ENCODE assay signal across 9 cellular contexts in genomic region chr18:45920367-45920766, GRCh38. TPM values are rescaled to one million over a fixed set of nuclear protein-coding genes. Genes with fewer than 3 reads are reported as not detected.
DNase-seq lines count a peak whose midpoint lies in the region; ATAC-seq, FAIRE-seq and TF ChIP-seq lines count a peak whose summit lies in the region.
"Had no signal": no experiment of that assay in that cellular context is flagged by ENCODE, and none has a peak within 500 bp of the region (broad histone marks: within the 10 kb centered on the region; RNA-seq: fewer than 3 reads in every experiment).

No MANE protein-coding gene starts in this region.

- peak; percentile 86 for DNase-seq in LNCaP clone FGC (ENCODE audit: low read depth)
- peak in 38 of 56 donors; percentile 1 to 76 (median 12) for DNase-seq in amygdala (lab: John Stamatoyannopoulos, UW)
- DNase-seq in activated CD4-positive, alpha-beta memory T cell treated with anti-CD3 and anti-CD28 coated beads, Interleukin-2, amount 10 ng/mL, durations not matched to agents 7 days and 5 days = no peak
- DNase-seq in activated CD4-positive, alpha-beta T cell treated with anti-CD3 and anti-CD28 coated beads, Interleukin-2, amount 50 U/mL, for 1 hour = no peak

- H3K4me3 ChIP-seq in ACC112 (ENCODE audit: low read depth, low read length) (no peak overlapping the region), LNCaP clone FGC (ENCODE audit: low read depth, low read length) (no peak overlapping the region)

- POLR2A ChIA-PET in activated CD4-positive, alpha-beta memory T cell treated with anti-CD3 and anti-CD28 coated beads, Interleukin-2, amount 10 ng/mL, durations not matched to agents 7 days and 5 days (lab: Charles Lee) = no interaction called here

- peaks cover 6% of the 10 kb centered on the region for H3K79me2 ChIP-seq in ACC112 (ENCODE audit: control insufficient read depth, insufficient read depth, low read length, unreplicated experiment)

- FAIRE-seq in islet of Langerhans (lab: Jason Lieb, UNC) = peak; percentile 41

- H3K4me1 ChIP-seq in ACC112 (ENCODE audit: control insufficient read depth, insufficient read depth, low read length, unreplicated experiment) = peaks cover 17% of the 10 kb centered on the region

- no peak for TF ChIP-seq CTCF in LNCaP clone FGC (IDR thresholded peaks at IDR 0.05; ENCODE audit: control insufficient read depth, extremely low read depth, insufficient read depth)

- CTCF ChIA-PET in activated CD4-positive, alpha-beta memory T cell treated with anti-CD3 and anti-CD28 coated beads, Interleukin-2, amount 10 ng/mL, durations not matched to agents 7 days and 5 days (lab: Charles Lee) = interaction anchor here (1.5 kb wide), 1 partner anchor 153 kb away, joined by 4 read pairs; no protein-coding TSS in a partner anchor

- no peaks in the 10 kb centered on the region for H3K27me3 ChIP-seq in ACC112 (ENCODE audit: insufficient read depth, low read length)

- peaks cover 50% of the 10 kb centered on the region for H3K36me3 Mint-ChIP-seq in activated CD4-positive, alpha-beta memory T cell treated with anti-CD3 and anti-CD28 coated beads, Interleukin-2, amount 10 ng/mL, durations not matched to agents 7 days and 5 days (ENCODE audit: low read depth)

- H3K4me3 Mint-ChIP-seq in activated CD4-positive, alpha-beta memory T cell treated with anti-CD3 and anti-CD28 coated beads, Interleukin-2, amount 10 ng/mL, durations not matched to agents 7 days and 5 days = no peak overlapping the region
- H3K4me3 Mint-ChIP-seq: T-helper 1 cell treated with Interleukin-12 subunit alpha and Interleukin-12 subunit beta and Interleukin-4 antibody, amounts not matched to agents 30 μg/mL and 1 μg/mL, for 36 hours had no signal

- peaks cover 62% of the 10 kb centered on the region for H3K36me3 ChIP-seq in ACC112 (ENCODE audit: insufficient read depth, low read length)

- ATAC-seq in GM19324 (IDR thresholded peaks at IDR 0.05; ENCODE audit: low FRiP score, unreplicated experiment) = no peak
- no peak for ATAC-seq in HG02623 (IDR thresholded peaks at IDR 0.05; ENCODE audit: unreplicated experiment)

- H3K9me3 Mint-ChIP-seq in activated CD4-positive, alpha-beta memory T cell treated with anti-CD3 and anti-CD28 coated beads, Interleukin-2, amount 10 ng/mL, durations not matched to agents 7 days and 5 days = no peaks in the 10 kb centered on the region
- H3K9me3 Mint-ChIP-seq: T-helper 1 cell treated with Interleukin-12 subunit alpha and Interleukin-12 subunit beta and Interleukin-4 antibody, amounts not matched to agents 30 μg/mL and 1 μg/mL, for 36 hours had no signal

- peak overlapping the region; percentile 28; the same call in 1 of the 2 replicates for H3K27ac ChIP-seq in ACC112 (ENCODE audit: low read depth, low read length)

- H3K27me3 Mint-ChIP-seq in activated CD4-positive, alpha-beta memory T cell treated with anti-CD3 and anti-CD28 coated beads, Interleukin-2, amount 10 ng/mL, durations not matched to agents 7 days and 5 days = no peaks in the 10 kb centered on the region

- H3K4me1 Mint-ChIP-seq in activated CD4-positive, alpha-beta memory T cell treated with anti-CD3 and anti-CD28 coated beads, Interleukin-2, amount 10 ng/mL, durations not matched to agents 7 days and 5 days = peaks cover 5% of the 10 kb centered on the region

- H2AFZ ChIP-seq in ACC112 (ENCODE audit: low read length, unreplicated experiment) = no peak overlapping the region

- no peak overlapping the region for H3K27ac Mint-ChIP-seq in activated CD4-positive, alpha-beta memory T cell treated with anti-CD3 and anti-CD28 coated beads, Interleukin-2, amount 10 ng/mL, durations not matched to agents 7 days and 5 days
- H3K27ac Mint-ChIP-seq: T-helper 1 cell treated with Interleukin-12 subunit alpha and Interleukin-12 subunit beta and Interleukin-4 antibody, amounts not matched to agents 30 μg/mL and 1 μg/mL, for 36 hours had no signal

RNA-seq across cellular contexts. Expression of gene EPG5, which starts 46.8 kb away (rescaled TPM):
- 10 to 100 TPM; 28.7 to 29.0 TPM for total RNA-seq in activated CD4-positive, alpha-beta memory T cell treated with anti-CD3 and anti-CD28 coated beads, Interleukin-2, amount 10 ng/mL, durations not matched to agents 7 days and 5 days

Comparison
In these comparisons a context has a peak if more than half of its experiments do, and no peak if none do; other contexts are left out.
1. DNase-seq: peak in LNCaP clone FGC (single experiment) and amygdala (38 of 56); none in activated CD4-positive, alpha-beta memory T cell treated with anti-CD3 and anti-CD28 coated beads, Interleukin-2, amount 10 ng/mL, durations not matched to agents 7 days and 5 days (single experiment) and activated CD4-positive, alpha-beta T cell treated with anti-CD3 and anti-CD28 coated beads, Interleukin-2, amount 50 U/mL, for 1 hour (single experiment).